Comparison of ENCODE assay signal across 8 cellular contexts in genomic region chr17:8629371-8630226, GRCh38. TPM values are rescaled to one million over a fixed set of nuclear protein-coding genes. Genes with fewer than 3 reads are reported as not detected.
A peak's percentile ranks its signal among the peaks of the same experiment; 100 is the strongest.
DNase-seq lines count a peak whose midpoint lies in the region; ATAC-seq lines count a peak whose summit lies in the region.

No MANE protein-coding gene starts in this region.

- peaks cover 7 to 20% (median 20%) of the 10 kb centered on the region in 3 donors for H3K4me1 Mint-ChIP-seq in T-cell
- peaks cover 9% of the 10 kb centered on the region for H3K4me1 Mint-ChIP-seq in stimulated activated effector memory CD8-positive, alpha-beta T cell treated with anti-CD3 and anti-CD28 coated beads, Interleukin-12 subunit alpha, Interleukin-12 subunit beta, amount 100 ng/mL, for 72 hours

- peak overlapping the region; percentile 80 for H3K27ac ChIP-seq in layer of hippocampus (ENCODE audit: low read depth, low read length)

- peaks cover 21 to 52% of the 10 kb centered on the region in 2 donors for H3K27me3 Mint-ChIP-seq in T-cell

- no peak for ATAC-seq in activated CD4-positive, CD25-positive, alpha-beta regulatory T cell treated with anti-CD3 and anti-CD28 coated beads, Interleukin-2, amount 50 U/mL, for 24 hours
- ATAC-seq in T-cell (replicated peaks in 1 of 4) (no peak), HG02610 (IDR thresholded peaks at IDR 0.05; ENCODE audit: unreplicated experiment) (no peak), HG03520 (IDR thresholded peaks at IDR 0.05; ENCODE audit: unreplicated experiment) (no peak)
- no peak for ATAC-seq in stimulated activated effector memory CD8-positive, alpha-beta T cell treated with anti-CD3 and anti-CD28 coated beads, Interleukin-12 subunit alpha, Interleukin-12 subunit beta, amount 100 ng/mL, for 72 hours

- peak overlapping the region; percentile 94 to 98 (median 94) for H3K4me3 Mint-ChIP-seq in T-cell
- peak overlapping the region; percentile 90 for H3K4me3 Mint-ChIP-seq in stimulated activated effector memory CD8-positive, alpha-beta T cell treated with anti-CD3 and anti-CD28 coated beads, Interleukin-12 subunit alpha, Interleukin-12 subunit beta, amount 100 ng/mL, for 72 hours

- no peak overlapping the region for H3K27ac Mint-ChIP-seq in T-cell
- H3K27ac Mint-ChIP-seq in stimulated activated effector memory CD8-positive, alpha-beta T cell treated with anti-CD3 and anti-CD28 coated beads, Interleukin-12 subunit alpha, Interleukin-12 subunit beta, amount 100 ng/mL, for 72 hours, result no peak overlapping the region

- peak; percentile 33 for DNase-seq in activated CD4-positive, CD25-positive, alpha-beta regulatory T cell treated with anti-CD3 and anti-CD28 coated beads, Interleukin-2, amount 50 U/mL, for 72 hours
- peak in 11 of 34 experiments; percentile 0 to 18 (median 6) for DNase-seq in T-cell
- peak; percentile 28 for DNase-seq in cerebellum (ENCODE audit: low spot score)
- DNase-seq in stimulated activated effector memory CD8-positive, alpha-beta T cell treated with anti-CD3 and anti-CD28 coated beads, Interleukin-12 subunit alpha, Interleukin-12 subunit beta, amount 100 ng/mL, for 72 hours (ENCODE audit: low spot score in 2 of 2), result peak in 1 of 2 donors; percentile 53

- H3K9me3 Mint-ChIP-seq in T-cell, result no peaks in the 10 kb centered on the region
- no peaks in the 10 kb centered on the region for H3K9me3 Mint-ChIP-seq in stimulated activated effector memory CD8-positive, alpha-beta T cell treated with anti-CD3 and anti-CD28 coated beads, Interleukin-12 subunit alpha, Interleukin-12 subunit beta, amount 100 ng/mL, for 72 hours

- POLR2A ChIA-PET in T-cell (lab: Charles Lee), result no interaction called here

- CTCF ChIA-PET in T-cell (lab: Charles Lee), result interaction anchor here in 1 of 2 donors (0.6 kb wide), 1 partner anchor 319 kb away, joined by 4 read pairs; no protein-coding TSS in a partner anchor

- no peaks in the 10 kb centered on the region for H3K36me3 Mint-ChIP-seq in T-cell
- no peaks in the 10 kb centered on the region for H3K36me3 Mint-ChIP-seq in stimulated activated effector memory CD8-positive, alpha-beta T cell treated with anti-CD3 and anti-CD28 coated beads, Interleukin-12 subunit alpha, Interleukin-12 subunit beta, amount 100 ng/mL, for 72 hours

- H3K27me3 ChIP-seq in layer of hippocampus (ENCODE audit: control insufficient read depth, insufficient read depth, low read length), result no peaks in the 10 kb centered on the region

RNA-seq across cellular contexts. Expression of gene MYH10, which starts 0.9 kb away (rescaled TPM):
- 1 to 10 TPM; 1.3 to 2.8 (median 2.1) TPM for total RNA-seq in T-cell
- total RNA-seq in cerebellum, result 147 TPM

Comparison
In these comparisons a context has a peak if more than half of its experiments do, and no peak if none do; other contexts are left out.
1. RNA of gene MYH10, which starts 0.9 kb away (total RNA-seq): 147 TPM in cerebellum (single experiment); 1.3 to 2.8 TPM in T-cell; every median in the first group is over 10 times any median in the second.